30 cellular contexts compared by ENCODE assay signal in the genomic region with DNA sequence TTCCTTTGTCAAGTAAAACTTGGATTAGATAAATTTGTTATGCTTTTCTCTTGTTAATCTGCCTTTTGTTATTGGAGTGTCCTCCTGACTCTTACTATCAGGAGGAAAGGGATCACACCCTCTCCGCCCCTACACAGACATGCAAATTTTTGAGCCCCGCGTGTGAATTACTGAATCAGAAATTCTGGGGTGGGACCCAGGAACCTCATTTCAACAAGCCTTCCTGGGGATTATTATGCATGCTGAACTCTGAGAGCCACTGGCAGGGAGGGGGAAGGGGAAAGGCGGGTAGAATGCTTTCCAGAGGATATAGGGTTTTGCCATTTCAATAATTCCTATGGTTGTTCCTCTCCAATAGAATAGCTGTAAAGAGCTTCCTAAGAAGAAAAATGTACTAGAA. TPM values are rescaled to one million over a fixed set of nuclear protein-coding genes. Genes with fewer than 3 reads are reported as not detected.
"Had no signal": no experiment of that assay in that cellular context is flagged by ENCODE, and none has a peak within 500 bp of the region (broad histone marks: within the 10 kb centered on the region; RNA-seq: fewer than 3 reads in every experiment).

No MANE protein-coding gene starts in this region.

- H3K9me3 ChIP-seq: breast epithelium, colonic mucosa, heart left ventricle, suprapubic skin, tibial nerve had no signal

- H3K27ac ChIP-seq: breast epithelium, colonic mucosa, heart left ventricle, parathyroid adenoma, suprapubic skin, tibial nerve had no signal

- DNase-seq: activated B cell treated with CpG ODN at 0.5 μM for 24 hours; activated CD4-positive, alpha-beta T cell treated with anti-CD3 and anti-CD28 coated beads for 36 hours; activated CD4-positive, alpha-beta T cell treated with anti-CD3 and anti-CD28 coated beads, Interleukin-2, amount 50 U/mL, for 48 hours; activated CD8-positive, alpha-beta memory T cell treated with anti-CD3 and anti-CD28 coated beads, Interleukin-2, amount 50 U/mL, for 48 hours; activated naive CD4-positive, alpha-beta T cell; activated T-cell treated with anti-CD3 and anti-CD28 coated beads, Interleukin-2, amount 50 U/mL, for 4 hours; colonic mucosa; heart left ventricle; left colon; nucleus accumbens; right cardiac atrium; stimulated activated CD4-positive, alpha-beta T cell treated with anti-CD3 and anti-CD28 coated beads, Interleukin-12 subunit alpha, Interleukin-12 subunit beta, amount 100 ng/mL, for 4 hours; stimulated activated CD4-positive, alpha-beta T cell treated with anti-CD3 and anti-CD28 coated beads, Interleukin-4, amount 100 ng/mL, for 4 hours; T1000 had no signal

- FAIRE-seq: astrocyte, islet of Langerhans had no signal

- H3K4me3 ChIP-seq: breast epithelium, colonic mucosa, heart left ventricle, suprapubic skin, tibial nerve had no signal

- H3K9ac ChIP-seq: parathyroid adenoma had no signal

- H3K36me3 ChIP-seq: breast epithelium, colonic mucosa, heart left ventricle, suprapubic skin, tibial nerve had no signal

- H3K27me3 ChIP-seq: breast epithelium, colonic mucosa, suprapubic skin, tibial nerve had no signal

- H2AFZ ChIP-seq: parathyroid adenoma had no signal

- H3K79me2 ChIP-seq: parathyroid adenoma had no signal

- H3K4me1 ChIP-seq: breast epithelium, colonic mucosa, heart left ventricle, parathyroid adenoma, suprapubic skin, tibial nerve had no signal

RNA-seq across cellular contexts. Expression of a gene that starts 6.7 kb away (rescaled TPM):
- total RNA-seq: activated B cell treated with CpG ODN at 0.5 μM for 24 hours; activated CD4-positive, alpha-beta T cell treated with anti-CD3 and anti-CD28 coated beads for 36 hours; activated CD8-positive, alpha-beta memory T cell treated with anti-CD3 and anti-CD28 coated beads for 36 hours; activated T-cell treated with anti-CD3 and anti-CD28 coated beads, Interleukin-2, amount 50 U/mL, for 4 hours; activated T-helper 2 cell treated with anti-CD3 and anti-CD28 coated beads, Interferon-gamma antibody, Interleukin-2, Interleukin-4, amounts not matched to agents 10 μg/mL and 5 μg/mL and 100 μg/mL, durations not matched to agents 14 hours and 24 hours and 36 hours; astrocyte; breast epithelium; colonic mucosa; epithelial cell of proximal tubule; fibroblast of villous mesenchyme; heart left ventricle; left colon; lower leg skin; mononuclear cell; myocyte; pulmonary artery endothelial cell; right cardiac atrium; suprapubic skin; T-helper 1 cell treated with Interleukin-12 subunit alpha and Interleukin-12 subunit beta and Interleukin-4 antibody, amounts not matched to agents 30 ng/mL and 1 ng/mL, for 36 hours; tibial nerve; urinary bladder had no signal
- polyA plus RNA-seq: heart left ventricle, right cardiac atrium, urinary bladder had no signal

RNA-seq across cellular contexts. Expression of a gene that starts 11.2 kb away (rescaled TPM):
- total RNA-seq: activated CD4-positive, alpha-beta T cell treated with anti-CD3 and anti-CD28 coated beads for 36 hours; activated CD8-positive, alpha-beta memory T cell treated with anti-CD3 and anti-CD28 coated beads for 36 hours; activated T-cell treated with anti-CD3 and anti-CD28 coated beads, Interleukin-2, amount 50 U/mL, for 4 hours; activated T-helper 2 cell treated with anti-CD3 and anti-CD28 coated beads, Interferon-gamma antibody, Interleukin-2, Interleukin-4, amounts not matched to agents 10 μg/mL and 5 μg/mL and 100 μg/mL, durations not matched to agents 14 hours and 24 hours and 36 hours; astrocyte; breast epithelium; colonic mucosa; epithelial cell of proximal tubule; fibroblast of villous mesenchyme; heart left ventricle; left colon; lower leg skin; myocyte; pulmonary artery endothelial cell; right cardiac atrium; suprapubic skin; T-helper 1 cell treated with Interleukin-12 subunit alpha and Interleukin-12 subunit beta and Interleukin-4 antibody, amounts not matched to agents 30 ng/mL and 1 ng/mL, for 36 hours; tibial nerve; urinary bladder had no signal
- polyA plus RNA-seq: heart left ventricle, right cardiac atrium, urinary bladder had no signal

RNA-seq across cellular contexts. Expression of a gene that starts 30.9 kb away (rescaled TPM):
- total RNA-seq: activated B cell treated with CpG ODN at 0.5 μM for 24 hours; activated CD4-positive, alpha-beta T cell treated with anti-CD3 and anti-CD28 coated beads for 36 hours; activated CD8-positive, alpha-beta memory T cell treated with anti-CD3 and anti-CD28 coated beads for 36 hours; activated T-helper 2 cell treated with anti-CD3 and anti-CD28 coated beads, Interferon-gamma antibody, Interleukin-2, Interleukin-4, amounts not matched to agents 10 μg/mL and 5 μg/mL and 100 μg/mL, durations not matched to agents 14 hours and 24 hours and 36 hours; epithelial cell of proximal tubule; fibroblast of villous mesenchyme; mononuclear cell; pulmonary artery endothelial cell; right cardiac atrium; T-helper 1 cell treated with Interleukin-12 subunit alpha and Interleukin-12 subunit beta and Interleukin-4 antibody, amounts not matched to agents 30 ng/mL and 1 ng/mL, for 36 hours had no signal
- polyA plus RNA-seq: heart left ventricle, right cardiac atrium, urinary bladder had no signal

RNA-seq across cellular contexts. Expression of a gene that starts 47.1 kb away (rescaled TPM):
- total RNA-seq: activated B cell treated with CpG ODN at 0.5 μM for 24 hours; activated CD4-positive, alpha-beta T cell treated with anti-CD3 and anti-CD28 coated beads for 36 hours; activated CD8-positive, alpha-beta memory T cell treated with anti-CD3 and anti-CD28 coated beads for 36 hours; activated T-cell treated with anti-CD3 and anti-CD28 coated beads, Interleukin-2, amount 50 U/mL, for 4 hours; activated T-helper 2 cell treated with anti-CD3 and anti-CD28 coated beads, Interferon-gamma antibody, Interleukin-2, Interleukin-4, amounts not matched to agents 10 μg/mL and 5 μg/mL and 100 μg/mL, durations not matched to agents 14 hours and 24 hours and 36 hours; astrocyte; breast epithelium; colonic mucosa; epithelial cell of proximal tubule; fibroblast of villous mesenchyme; heart left ventricle; left colon; lower leg skin; mononuclear cell; myocyte; pulmonary artery endothelial cell; right cardiac atrium; suprapubic skin; T-helper 1 cell treated with Interleukin-12 subunit alpha and Interleukin-12 subunit beta and Interleukin-4 antibody, amounts not matched to agents 30 ng/mL and 1 ng/mL, for 36 hours; tibial nerve; urinary bladder had no signal
- polyA plus RNA-seq: heart left ventricle, right cardiac atrium, urinary bladder had no signal
